In the genomic region with DNA sequence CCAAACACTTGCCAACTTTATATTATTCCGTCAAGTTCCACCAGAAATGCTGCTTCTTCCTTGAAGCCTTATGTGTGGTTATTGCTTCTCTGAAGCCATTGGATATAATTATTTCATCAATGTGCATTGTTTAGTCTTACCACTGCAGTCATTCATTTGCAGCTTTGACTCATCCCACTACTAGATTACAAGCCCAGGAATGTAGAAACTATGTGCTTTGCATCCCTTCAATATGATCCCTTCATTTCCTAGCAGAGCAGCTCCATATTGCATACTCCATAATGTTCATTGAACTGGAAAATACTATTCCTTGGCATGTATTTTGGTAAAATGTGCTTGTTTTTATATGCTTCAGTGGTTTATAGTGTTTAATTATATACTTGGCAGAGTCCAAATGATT, we compare ENCODE assay signal across 4 cellular contexts. TPM values are rescaled to one million over a fixed set of nuclear protein-coding genes. Genes with fewer than 3 reads are reported as not detected.
"Had no signal": no experiment of that assay in that cellular context is flagged by ENCODE, and none has a peak within 500 bp of the region (broad histone marks: within the 10 kb centered on the region; RNA-seq: fewer than 3 reads in every experiment).

No MANE protein-coding gene starts in this region.

RNA-seq across cellular contexts. Expression of gene PGM5, which starts 34.3 kb away (rescaled TPM):
- total RNA-seq: LHCN-M2, MCF 10A, OCI-LY7 had no signal
- polyA plus RNA-seq: SK-N-SH had no signal
